Comparison of ENCODE assay signal across 14 cellular contexts in the genomic region with DNA sequence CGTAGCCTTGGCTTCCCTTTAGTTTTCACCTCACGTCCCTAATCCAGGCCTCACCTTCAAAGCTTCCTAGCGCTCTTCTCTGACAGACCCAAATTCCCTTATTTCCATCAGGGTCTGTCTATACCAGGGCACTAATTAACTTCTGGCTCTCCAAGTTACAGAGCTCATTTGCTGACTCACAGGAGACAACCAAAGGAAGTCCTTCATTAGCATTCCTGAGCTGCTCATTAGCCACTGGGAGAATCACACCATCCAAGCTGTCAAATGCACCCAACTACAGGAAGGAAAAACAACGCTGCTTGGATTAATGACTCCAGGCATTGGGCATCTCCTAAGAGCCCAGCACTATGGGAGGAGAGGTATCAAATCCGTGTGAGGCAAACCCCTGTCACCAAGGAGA.
DNase-seq lines count a peak whose midpoint lies in the region; ATAC-seq, FAIRE-seq and TF ChIP-seq lines count a peak whose summit lies in the region.
"Had no signal": no experiment of that assay in that cellular context is flagged by ENCODE, and none has a peak within 500 bp of the region (broad histone marks: within the 10 kb centered on the region; RNA-seq: fewer than 3 reads in every experiment).

No MANE protein-coding gene starts in this region.

- no peaks in the 10 kb centered on the region for H3K36me3 ChIP-seq in H1 (ENCODE audit: control insufficient read depth in 2 of 4, insufficient read depth in 4 of 4, low read length in 3 of 4)
- no peaks in the 10 kb centered on the region for H3K36me3 ChIP-seq in prostate gland
- H3K36me3 ChIP-seq: BLaER1, SJCRH30 had no signal

- no peak overlapping the region for H2BK15ac ChIP-seq in H1 (ENCODE audit: low read length)

- TF ChIP-seq POLR2A in H1 (IDR thresholded peaks at IDR 0.05; ENCODE audit: control extremely low read depth in 1 of 2, low read depth in 2 of 2, low read length in 2 of 2) (no peak), prostate gland (IDR thresholded peaks at IDR 0.05) (no peak)

- TF ChIP-seq RAD21 in H1 (IDR thresholded peaks at IDR 0.05 in 1 of 2, conservative IDR thresholded peaks at IDR 0.05 in 1 of 2; ENCODE audit: low read depth in 2 of 2, low read length in 2 of 2), result no peak

- H3K9me3 Mint-ChIP-seq in type B pancreatic cell, result no peaks in the 10 kb centered on the region

- no peak overlapping the region for H3K23ac ChIP-seq in H1 (ENCODE audit: insufficient read length)

- H3K27me3 ChIP-seq in H1 (replicated peaks in 1 of 4; ENCODE audit: control insufficient read depth in 3 of 4, extremely low read depth in 1 of 4, insufficient read depth in 3 of 4, low read length in 3 of 4) (no peaks in the 10 kb centered on the region), prostate gland (replicated peaks; ENCODE audit: insufficient read depth) (no peaks in the 10 kb centered on the region)
- H3K27me3 ChIP-seq: BLaER1, SJCRH30 had no signal

- H3K4me1 Mint-ChIP-seq in type B pancreatic cell (ENCODE audit: unreplicated experiment), result peaks cover 10% of the 10 kb centered on the region

- POLR2A ChIA-PET in H1 (lab: Charles Lee; ENCODE audit: partially characterized antibody), result interaction anchor here (1.1 kb wide), 1 partner anchor 111 kb away, joined by 3 read pairs; no protein-coding TSS in a partner anchor

- no peaks in the 10 kb centered on the region for H3K79me1 ChIP-seq in H1 (ENCODE audit: low read depth, low read length)

- no peak overlapping the region for H4K8ac ChIP-seq in H1 (ENCODE audit: extremely low read depth, insufficient read depth, low read length)

- H2AFZ ChIP-seq in H1 (ENCODE audit: low read length), result peak overlapping the region; percentile 63; the same call in 1 of the 2 replicates

- H3K4me3 Mint-ChIP-seq in type B pancreatic cell, result peak overlapping the region; percentile 76

- no peaks in the 10 kb centered on the region for H3K79me2 ChIP-seq in H1 (ENCODE audit: control insufficient read depth in 1 of 2, insufficient read depth in 2 of 2, low read length in 2 of 2)

- TF ChIP-seq CTCF in H1 (IDR thresholded peaks at IDR 0.05; ENCODE audit: control extremely low read depth in 1 of 3, insufficient read depth in 1 of 3, low read depth in 1 of 3, low read length in 3 of 3), result no peak
- no peak for TF ChIP-seq CTCF in type B pancreatic cell (conservative IDR thresholded peaks at IDR 0.05)
- TF ChIP-seq CTCF in prostate gland (IDR thresholded peaks at IDR 0.05), result no peak

- no peak overlapping the region for H3K4ac ChIP-seq in H1 (replicated peaks; ENCODE audit: insufficient read length, low read depth, low read length)

- H3K27me3 Mint-ChIP-seq in type B pancreatic cell, result peaks cover 13% of the 10 kb centered on the region

- H3K27ac ChIP-seq in H1 (ENCODE audit: low read depth, low read length) (no peak overlapping the region), prostate gland (no peak overlapping the region)
- H3K27ac ChIP-seq: BLaER1, RWPE1, SJCRH30 had no signal

- no peak overlapping the region; a peak in 1 of 4 replicates for H3K4me2 ChIP-seq in H1 (ENCODE audit: insufficient read depth in 1 of 2, low read depth in 2 of 2, low read length in 2 of 2)
- H3K4me2 ChIP-seq: BLaER1 had no signal

- H4K20me1 ChIP-seq in H1 (replicated peaks in 1 of 2; ENCODE audit: control insufficient read depth in 1 of 2, insufficient read depth in 2 of 2, low read length in 2 of 2), result no peaks in the 10 kb centered on the region
- H4K20me1 ChIP-seq: BLaER1 had no signal

- H2BK5ac ChIP-seq in H1 (ENCODE audit: low read depth, low read length), result no peak overlapping the region

- no peak overlapping the region for H3K9ac ChIP-seq in H1 (replicated peaks in 1 of 4; ENCODE audit: extremely low read depth in 1 of 4, low read depth in 3 of 4, low read length in 3 of 4)
- H3K9ac ChIP-seq: BLaER1 had no signal

- intact Hi-C loops in prostate gland (cut with DNase I) (no loop called here), left cardiac atrium (cut with DNase I) (no loop called here)

- H3K4me1 ChIP-seq in H1 (replicated peaks in 1 of 4; ENCODE audit: control insufficient read depth in 3 of 4, insufficient read depth in 4 of 4, low read length in 3 of 4), result peaks cover 1 to 12% (median 4%) of the 10 kb centered on the region in 4 experiments; a peak in 5 of 7 replicates
- no peaks in the 10 kb centered on the region for H3K4me1 ChIP-seq in prostate gland (replicated peaks)
- H3K4me1 ChIP-seq: BLaER1 had no signal

- no peak overlapping the region for H3K14ac ChIP-seq in H1 (ENCODE audit: insufficient read length)

- H4K91ac ChIP-seq in H1 (replicated peaks; ENCODE audit: insufficient read length, low read length), result no peak overlapping the region

- peak overlapping the region; percentile 95 for H3K27ac Mint-ChIP-seq in type B pancreatic cell

- no peak for ATAC-seq in left cardiac atrium

- no peak overlapping the region for H3K4me3 ChIP-seq in H1 (ENCODE audit: extremely low read depth in 1 of 4, insufficient read depth in 2 of 4, low read depth in 3 of 4, low read length in 4 of 4)
- no peak overlapping the region for H3K4me3 ChIP-seq in prostate gland
- H3K4me3 ChIP-seq: BLaER1, SJCRH30 had no signal

- peak overlapping the region; percentile 7; the same call in 1 of the 2 replicates for H2BK12ac ChIP-seq in H1 (ENCODE audit: low read depth, low read length)

- TF ChIP-seq EP300 in H1 (IDR thresholded peaks at IDR 0.05; ENCODE audit: borderline replicate concordance in 1 of 2, low read depth in 2 of 2, low read length in 2 of 2), result no peak

- no peaks in the 10 kb centered on the region for H3K36me3 Mint-ChIP-seq in type B pancreatic cell

- H2AK5ac ChIP-seq in H1 (ENCODE audit: low read depth, low read length), result no peak overlapping the region

- H3K18ac ChIP-seq in H1 (ENCODE audit: extremely low read depth, low read length), result no peak overlapping the region

- no peaks in the 10 kb centered on the region for H3K23me2 ChIP-seq in H1 (ENCODE audit: low read depth, low read length)

- no peak for FAIRE-seq in H1 (lab: Jason Lieb, UNC)
- FAIRE-seq: GM18507 had no signal

- no peak overlapping the region for H4K5ac ChIP-seq in H1 (ENCODE audit: insufficient read length, low read depth, low read length)

- CTCF ChIA-PET in H1 (lab: Charles Lee; ENCODE audit: partially characterized antibody), result interaction anchor here (0.8 to 1.3 kb wide), 5 partner anchors 10 to 110 kb away, joined by 3 to 5 read pairs (median 3); no protein-coding TSS in a partner anchor

- H2BK20ac ChIP-seq in H1 (ENCODE audit: low read length), result no peak overlapping the region

- DNase-seq in NCI-H69 (lab: John Stamatoyannopoulos, UW) (peak; percentile 6), H1 (ENCODE audit: low read depth in 1 of 2, low spot score in 2 of 2) (no peak), iPS-NIHi7 (ENCODE audit: extremely low spot score) (peak; percentile 59), type B pancreatic cell (ENCODE audit: extremely low spot score, unreplicated experiment) (no peak), SKM-1 (lab: John Stamatoyannopoulos, UW; ENCODE audit: unreplicated experiment) (no peak), prostate gland (ENCODE audit: low spot score) (no peak), left cardiac atrium (no peak)
- DNase-seq: NCI-H1417 treated with DMSO at 0.1 percent for 48 hours, NCI-H2029 treated with DMSO at 0.1 percent for 48 hours, OCI-M1, SJCRH30 had no signal

- no peak overlapping the region for H3K56ac ChIP-seq in H1 (replicated peaks; ENCODE audit: insufficient read length, low read depth, low read length)

- no peak overlapping the region for H2BK120ac ChIP-seq in H1 (replicated peaks; ENCODE audit: low read depth, low read length)

- 65% methylated on average over 5 of the region's 5 CpGs; no CpG with 5 or more reads in 1 of the 2 experiments for WGBS in H1 (ENCODE audit: extremely low coverage in 1 of 2, insufficient coverage in 1 of 2, insufficient read length in 1 of 2, insufficient replicate concordance in 2 of 2, low coverage in 1 of 2, low lambda C conversion rate in 2 of 2, missing lambda C conversion rate in 1 of 2), 2 experiments
- WGBS in prostate gland, result 44% methylated on average over 5 of the region's 5 CpGs

- H3K9me3 ChIP-seq in H1 (ENCODE audit: insufficient read depth in 2 of 2, low read depth in 1 of 2, low read length in 1 of 2), result no peaks in the 10 kb centered on the region
- H3K9me3 ChIP-seq in prostate gland, result no peaks in the 10 kb centered on the region
- H3K9me3 ChIP-seq: BLaER1, SJCRH30 had no signal

TF ChIP-seq in H1, 55 proteins besides CTCF, POLR2A, EP300 and RAD21:
- TF ChIP-seq, protein P1, sequence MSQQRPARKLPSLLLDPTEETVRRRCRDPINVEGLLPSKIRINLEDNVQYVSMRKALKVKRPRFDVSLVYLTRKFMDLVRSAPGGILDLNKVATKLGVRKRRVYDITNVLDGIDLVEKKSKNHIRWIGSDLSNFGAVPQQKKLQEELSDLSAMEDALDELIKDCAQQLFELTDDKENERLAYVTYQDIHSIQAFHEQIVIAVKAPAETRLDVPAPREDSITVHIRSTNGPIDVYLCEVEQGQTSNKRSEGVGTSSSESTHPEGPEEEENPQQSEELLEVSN (IDR thresholded peaks at IDR 0.05), result no peak
- TF ChIP-seq CHD2 (IDR thresholded peaks at IDR 0.05; ENCODE audit: low read length), result no peak
- no peak for TF ChIP-seq KDM4A (IDR thresholded peaks at IDR 0.05; ENCODE audit: low read depth, low read length, severe bottlenecking)
- no peak for TF ChIP-seq KDM1A (IDR thresholded peaks at IDR 0.05; ENCODE audit: borderline replicate concordance, low read length)
- no peak for TF ChIP-seq FOSL1 (IDR thresholded peaks at IDR 0.05; ENCODE audit: insufficient read depth, low read depth, low read length)
- TF ChIP-seq, protein P2, sequence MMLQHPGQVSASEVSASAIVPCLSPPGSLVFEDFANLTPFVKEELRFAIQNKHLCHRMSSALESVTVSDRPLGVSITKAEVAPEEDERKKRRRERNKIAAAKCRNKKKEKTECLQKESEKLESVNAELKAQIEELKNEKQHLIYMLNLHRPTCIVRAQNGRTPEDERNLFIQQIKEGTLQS (IDR thresholded peaks at IDR 0.05; ENCODE audit: insufficient read depth, low read depth, low read length), result no peak
- no peak for TF ChIP-seq BCL11A (IDR thresholded peaks at IDR 0.05; ENCODE audit: low read depth in 2 of 2, low read length in 2 of 2)
- no peak for TF ChIP-seq CTBP2 (IDR thresholded peaks at IDR 0.05; ENCODE audit: borderline replicate concordance, insufficient read depth, insufficient read length, low read length)
- TF ChIP-seq TCF12 (IDR thresholded peaks at IDR 0.05; ENCODE audit: low read depth, low read length), result no peak
- TF ChIP-seq TBP (IDR thresholded peaks at IDR 0.05; ENCODE audit: low read depth, low read length), result no peak
- no peak for TF ChIP-seq POLR2AphosphoS5 (IDR thresholded peaks at IDR 0.05; ENCODE audit: low read depth, low read length)
- no peak for TF ChIP-seq EGR1 (IDR thresholded peaks at IDR 0.05; ENCODE audit: borderline replicate concordance, low read depth, low read length)
- TF ChIP-seq NANOG (IDR thresholded peaks at IDR 0.05; ENCODE audit: insufficient read depth, low read depth, low read length, poor library complexity, severe bottlenecking), result no peak

Comparison
In these comparisons a context has a peak if more than half of its experiments do, and no peak if none do; other contexts are left out.
1. DNase-seq: peak in NCI-H69 (single experiment) and iPS-NIHi7 (single experiment); none in H1 (0 of 2), type B pancreatic cell (single experiment), SKM-1 (single experiment), prostate gland (single experiment) and left cardiac atrium (single experiment).